Comparison of ENCODE assay signal across 10 cellular contexts in genomic region chr17:31319253-31319661, GRCh38. TPM values are rescaled to one million over a fixed set of nuclear protein-coding genes. Genes with fewer than 3 reads are reported as not detected.
DNase-seq lines count a peak whose midpoint lies in the region; ATAC-seq and TF ChIP-seq lines count a peak whose summit lies in the region.
"Had no signal": no experiment of that assay in that cellular context is flagged by ENCODE, and none has a peak within 500 bp of the region (broad histone marks: within the 10 kb centered on the region; RNA-seq: fewer than 3 reads in every experiment).

No MANE protein-coding gene starts in this region.

- H3K4me1 Mint-ChIP-seq in activated CD4-positive, alpha-beta T cell treated with anti-CD3 and anti-CD28 coated beads for 36 hours, result peaks cover 52% of the 10 kb centered on the region
- H3K4me1 Mint-ChIP-seq in stimulated activated naive CD8-positive, alpha-beta T cell treated with anti-CD3 and anti-CD28 coated beads, Interleukin-15, Interleukin-2, amounts not matched to agents 100 ng/mL and 50 ng/mL, for 24 hours (ENCODE audit: low read depth), result peaks cover 59% of the 10 kb centered on the region
- H3K4me1 Mint-ChIP-seq in glutamatergic neuron (ENCODE audit: low read depth, unreplicated experiment), result peaks cover 6% of the 10 kb centered on the region

- peaks cover 12% of the 10 kb centered on the region for H3K79me2 ChIP-seq in mammary epithelial cell (ENCODE audit: insufficient read depth, low read length)

- 100% methylated on average over 2 of the region's 2 CpGs for WGBS in mammary epithelial cell (ENCODE audit: low coverage, missing lambda C conversion rate)

- H3K36me3 ChIP-seq in mammary epithelial cell (ENCODE audit: insufficient read depth, low read length), result peaks cover 2% of the 10 kb centered on the region

- H3K27ac ChIP-seq in mammary epithelial cell (ENCODE audit: insufficient read depth, low read depth, low read length), result peak overlapping the region; percentile 87
- H3K27ac ChIP-seq: A549, testis had no signal

- peak overlapping the region; percentile 95 for H3K4me2 ChIP-seq in mammary epithelial cell (ENCODE audit: insufficient read depth, low read depth, low read length)
- H3K4me2 ChIP-seq: A549 had no signal

- POLR2A ChIA-PET in activated CD4-positive, alpha-beta T cell treated with anti-CD3 and anti-CD28 coated beads for 36 hours (lab: Charles Lee), result interaction anchor here (0.6 to 1.7 kb wide), 3 partner anchors 185 to 311 kb away, joined by 3 to 5 read pairs (median 5); no protein-coding TSS in a partner anchor

- H3K27me3 Mint-ChIP-seq in activated CD4-positive, alpha-beta T cell treated with anti-CD3 and anti-CD28 coated beads for 36 hours, result no peaks in the 10 kb centered on the region
- no peaks in the 10 kb centered on the region for H3K27me3 Mint-ChIP-seq in stimulated activated naive CD8-positive, alpha-beta T cell treated with anti-CD3 and anti-CD28 coated beads, Interleukin-15, Interleukin-2, amounts not matched to agents 100 ng/mL and 50 ng/mL, for 24 hours
- no peaks in the 10 kb centered on the region for H3K27me3 Mint-ChIP-seq in glutamatergic neuron (ENCODE audit: unreplicated experiment)

- H3K27me3 ChIP-seq in mammary epithelial cell (ENCODE audit: insufficient read depth, low read length), result no peaks in the 10 kb centered on the region
- H3K27me3 ChIP-seq: testis had no signal

- peak; percentile 30 for ATAC-seq in activated CD4-positive, alpha-beta T cell treated with anti-CD3 and anti-CD28 coated beads for 36 hours
- ATAC-seq in HG03135 (IDR thresholded peaks at IDR 0.05; ENCODE audit: unreplicated experiment), result no peak
- ATAC-seq: A549 had no signal

- no peak for DNase-seq in activated CD4-positive, alpha-beta T cell treated with anti-CD3 and anti-CD28 coated beads for 36 hours
- no peak for DNase-seq in activated CD4-positive, alpha-beta T cell treated with anti-CD3 and anti-CD28 coated beads for 4 hours
- DNase-seq in MV-4-11 (lab: John Stamatoyannopoulos, UW), result peak; percentile 77
- no peak for DNase-seq in mammary epithelial cell
- DNase-seq in 8988T, result no peak
- DNase-seq in glutamatergic neuron, result no peak
- DNase-seq: testis had no signal

- H3K27ac Mint-ChIP-seq in activated CD4-positive, alpha-beta T cell treated with anti-CD3 and anti-CD28 coated beads for 36 hours, result peak overlapping the region; percentile 91
- peak overlapping the region; percentile 93 for H3K27ac Mint-ChIP-seq in stimulated activated naive CD8-positive, alpha-beta T cell treated with anti-CD3 and anti-CD28 coated beads, Interleukin-15, Interleukin-2, amounts not matched to agents 100 ng/mL and 50 ng/mL, for 24 hours
- H3K27ac Mint-ChIP-seq in glutamatergic neuron (ENCODE audit: unreplicated experiment), result no peak overlapping the region

- peaks cover 2% of the 10 kb centered on the region for H3K9me3 Mint-ChIP-seq in activated CD4-positive, alpha-beta T cell treated with anti-CD3 and anti-CD28 coated beads for 36 hours (ENCODE audit: low read depth)
- H3K9me3 Mint-ChIP-seq in stimulated activated naive CD8-positive, alpha-beta T cell treated with anti-CD3 and anti-CD28 coated beads, Interleukin-15, Interleukin-2, amounts not matched to agents 100 ng/mL and 50 ng/mL, for 24 hours, result peaks cover 3% of the 10 kb centered on the region
- peaks cover 1% of the 10 kb centered on the region for H3K9me3 Mint-ChIP-seq in glutamatergic neuron (ENCODE audit: unreplicated experiment)

- in situ Hi-C loops in mammary epithelial cell (cut with MboI; ENCODE audit: low sequenced_read_pairs in 2 of 2), result no loop called here

- H3K36me3 Mint-ChIP-seq in activated CD4-positive, alpha-beta T cell treated with anti-CD3 and anti-CD28 coated beads for 36 hours (ENCODE audit: low read depth), result peaks cover 22% of the 10 kb centered on the region
- peaks cover 31% of the 10 kb centered on the region for H3K36me3 Mint-ChIP-seq in stimulated activated naive CD8-positive, alpha-beta T cell treated with anti-CD3 and anti-CD28 coated beads, Interleukin-15, Interleukin-2, amounts not matched to agents 100 ng/mL and 50 ng/mL, for 24 hours (ENCODE audit: low read depth)
- H3K36me3 Mint-ChIP-seq in glutamatergic neuron (ENCODE audit: unreplicated experiment), result no peaks in the 10 kb centered on the region

- intact Hi-C loops in activated CD4-positive, alpha-beta T cell treated with anti-CD3 and anti-CD28 coated beads for 36 hours (cut with DNase I, micrococcal nuclease), result loop anchor here in 1 of 2 experiments (2.0 to 10.0 kb wide), 2 partner anchors 230 to 944 kb away; partner anchors contain the start of gene CPD
- intact Hi-C loops in mammary epithelial cell (cut with micrococcal nuclease), result no loop called here

- H2AFZ ChIP-seq in mammary epithelial cell (ENCODE audit: low read depth, low read length), result no peak overlapping the region

- H3K4me3 ChIP-seq in mammary epithelial cell (replicated peaks in 1 of 3; ENCODE audit: insufficient read depth in 1 of 3, low read depth in 2 of 3, low read length in 3 of 3), result peak overlapping the region in 2 of 3 experiments; percentile 46 to 52
- H3K4me3 ChIP-seq: A549, testis had no signal

- H3K4me3 Mint-ChIP-seq in activated CD4-positive, alpha-beta T cell treated with anti-CD3 and anti-CD28 coated beads for 36 hours, result peak overlapping the region; percentile 72
- peak overlapping the region; percentile 82 for H3K4me3 Mint-ChIP-seq in stimulated activated naive CD8-positive, alpha-beta T cell treated with anti-CD3 and anti-CD28 coated beads, Interleukin-15, Interleukin-2, amounts not matched to agents 100 ng/mL and 50 ng/mL, for 24 hours
- no peak overlapping the region for H3K4me3 Mint-ChIP-seq in glutamatergic neuron (ENCODE audit: unreplicated experiment)

- peaks cover 43% of the 10 kb centered on the region for H3K4me1 ChIP-seq in mammary epithelial cell (ENCODE audit: insufficient read depth, low read length)
- H3K4me1 ChIP-seq: testis had no signal

- no peaks in the 10 kb centered on the region for H3K9me3 ChIP-seq in mammary epithelial cell (replicated peaks; ENCODE audit: insufficient read depth, low read length)
- H3K9me3 ChIP-seq: A549, testis had no signal

- no peak for TF ChIP-seq CTCF in mammary epithelial cell (conservative IDR thresholded peaks at IDR 0.05 in 1 of 2, IDR thresholded peaks at IDR 0.05 in 1 of 2; ENCODE audit: extremely low read depth in 1 of 2, insufficient read depth in 1 of 2, low read depth in 1 of 2, low read length in 2 of 2)
- TF ChIP-seq CTCF in glutamatergic neuron (IDR thresholded peaks at IDR 0.05; ENCODE audit: partially characterized antibody, unreplicated experiment), result no peak

- dilution Hi-C loops in mammary epithelial cell (cut with HindIII; ENCODE audit: low sequenced_read_pairs), result loop anchor here (5.0 kb wide), 2 partner anchors 67 to 107 kb away; no protein-coding TSS in a partner anchor

- CTCF ChIA-PET in activated CD4-positive, alpha-beta T cell treated with anti-CD3 and anti-CD28 coated beads for 36 hours (lab: Charles Lee), result interaction anchor here (0.7 to 3.6 kb wide), 4 partner anchors 9 to 81 kb away, joined by 5 to 15 read pairs (median 10); no protein-coding TSS in a partner anchor
- CTCF ChIA-PET in mammary epithelial cell (lab: Charles Lee; ENCODE audit: low non-redundant PET), result no interaction called here

- BruUV-seq in mammary epithelial cell (replicated peaks; lab: Mats Ljungman, UMichigan), result no TSS peak

- no peaks in the 10 kb centered on the region for H4K20me1 ChIP-seq in mammary epithelial cell (ENCODE audit: insufficient read depth, low read length)

- H3K9ac ChIP-seq in mammary epithelial cell (ENCODE audit: insufficient read depth, low read length), result no peak overlapping the region

RNA-seq across cellular contexts. Expression of gene EVI2A, which starts 2.2 kb away (rescaled TPM):
- 10 to 100 TPM; 16.9 to 18.2 TPM for total RNA-seq in activated CD4-positive, alpha-beta T cell treated with anti-CD3 and anti-CD28 coated beads for 36 hours
- total RNA-seq in mammary epithelial cell (1 to 10 TPM in 1 of 2 donors, under 1 TPM in 1; 0.42 to 1.0 TPM), glutamatergic neuron (ENCODE audit: unreplicated experiment) (not detected)
- polyA plus RNA-seq in mammary epithelial cell, result 0.60 TPM
- not detected for polyA minus RNA-seq in mammary epithelial cell
- polyA plus RNA-seq: A549 had no signal

RNA-seq across cellular contexts. Expression of gene EVI2B, which starts 5.4 kb away (rescaled TPM):
- total RNA-seq in activated CD4-positive, alpha-beta T cell treated with anti-CD3 and anti-CD28 coated beads for 36 hours, result 10 to 100 TPM; 10.3 to 14.8 TPM
- total RNA-seq in mammary epithelial cell (1 to 10 TPM in 1 of 2 donors, under 1 TPM in 1; under 0.01 to 2.0 TPM), glutamatergic neuron (ENCODE audit: unreplicated experiment) (not detected)
- 3.4 TPM for polyA plus RNA-seq in mammary epithelial cell
- 1.4 TPM for polyA minus RNA-seq in mammary epithelial cell

RNA-seq across cellular contexts. Expression of gene OMG, which starts 22.2 kb away (rescaled TPM):
- total RNA-seq in activated CD4-positive, alpha-beta T cell treated with anti-CD3 and anti-CD28 coated beads for 36 hours, result under 1 TPM; 0.23 to 0.25 TPM
- total RNA-seq in mammary epithelial cell (under 1 TPM in 1 of 2 donors, not detected in 1; under 0.01 TPM), glutamatergic neuron (ENCODE audit: unreplicated experiment) (not detected)
- not detected for polyA plus RNA-seq in mammary epithelial cell
- not detected for polyA minus RNA-seq in mammary epithelial cell
- total RNA-seq: testis had no signal
- polyA plus RNA-seq: A549 had no signal

Comparison
In these comparisons a context has a peak if more than half of its experiments do, and no peak if none do; other contexts are left out.
1. RNA of gene EVI2A, which starts 2.2 kb away (total RNA-seq): 16.9 to 18.2 TPM in activated CD4-positive, alpha-beta T cell treated with anti-CD3 and anti-CD28 coated beads for 36 hours; 0.42 to 1.0 TPM in mammary epithelial cell and not detected in glutamatergic neuron (single experiment); every median in the first group is over 4 times any median in the second.